Comparison of ENCODE assay signal across 22 cellular contexts in genomic region chr10:77266242-77266641, GRCh38.
"Had no signal": no experiment of that assay in that cellular context is flagged by ENCODE, and none has a peak within 500 bp of the region (broad histone marks: within the 10 kb centered on the region; RNA-seq: fewer than 3 reads in every experiment).

No MANE protein-coding gene starts in this region.

- H3K4me1 ChIP-seq: upper lobe of left lung had no signal

- H3K9me3 ChIP-seq: gastrocnemius medialis, neutrophil, spleen, upper lobe of left lung had no signal

- H3K27me3 ChIP-seq: gastrocnemius medialis, spleen, upper lobe of left lung had no signal

- H3K27ac ChIP-seq: gastrocnemius medialis, neutrophil, spleen, upper lobe of left lung had no signal

- ATAC-seq: activated T-cell treated with anti-CD3 and anti-CD28 coated beads, Interleukin-2, amount 50 U/mL, for 72 hours; effector memory CD8-positive, alpha-beta T cell; gastrocnemius medialis; left colon; naive thymus-derived CD8-positive, alpha-beta T cell had no signal

- H3K4me3 ChIP-seq: coronary artery, gastrocnemius medialis, spleen, upper lobe of left lung had no signal

- H3K36me3 ChIP-seq: gastrocnemius medialis, neutrophil, spleen, upper lobe of left lung had no signal

- FAIRE-seq: keratinocyte, TTC549 had no signal

- DNase-seq: activated CD4-positive, alpha-beta T cell treated with anti-CD3 and anti-CD28 coated beads for 4 hours; activated CD4-positive, alpha-beta T cell treated with anti-CD3 and anti-CD28 coated beads, Interleukin-2, amount 50 U/mL, for 4 hours; activated naive CD4-positive, alpha-beta T cell treated with Interleukin-2 at 50 U/mL for 16 hours; activated T-cell treated with anti-CD3 and anti-CD28 coated beads for 4 hours; activated T-cell treated with anti-CD3 and anti-CD28 coated beads, Interleukin-2, amount 50 U/mL, for 72 hours; anterior cingulate cortex; effector memory CD8-positive, alpha-beta T cell; erythroblast; gastrocnemius medialis; glutamatergic neuron; hippocampal formation; left colon; naive thymus-derived CD8-positive, alpha-beta T cell; spleen; stimulated activated naive CD4-positive, alpha-beta T cell; SW 1271; T-helper 9 cell; upper lobe of left lung had no signal
